Comparison of ENCODE assay signal across 2 cellular contexts in genomic region chr5:1141827-1142226, GRCh38.
TF ChIP-seq lines count a peak whose summit lies in the region.

No MANE protein-coding gene starts in this region.

TF ChIP-seq in HEK293, 187 proteins besides CTCF, POLR2A, EP300 and RAD21 (continued from another document):
- TF ChIP-seq ZSCAN4 (tag by site-specific recombination; IDR thresholded peaks at IDR 0.05) = no peak
- TF ChIP-seq YY1 (tag by site-specific recombination; IDR thresholded peaks at IDR 0.05) = no peak
- no peak for TF ChIP-seq ZNF473 (tag by site-specific recombination; IDR thresholded peaks at IDR 0.05)
- 0 out of 2 replicates have a peak, but pooled peaks have one; percentile 11 for TF ChIP-seq GLIS1 (tag by site-specific recombination; IDR thresholded peaks at IDR 0.05)
- TF ChIP-seq ZNF561 (tag by site-specific recombination; IDR thresholded peaks at IDR 0.05; ENCODE audit: borderline replicate concordance) = no peak
- peak; percentile 39; the same call in 1 of the 2 replicates for TF ChIP-seq ZIC2 (tag by site-specific recombination; IDR thresholded peaks at IDR 0.05)
- TF ChIP-seq KLF7 (tag by site-specific recombination; IDR thresholded peaks at IDR 0.05; ENCODE audit: borderline replicate concordance) = no peak

TF ChIP-seq in H1, 55 proteins besides CTCF, POLR2A, EP300 and RAD21 (continued from another document):
- no peak for TF ChIP-seq CHD7 (IDR thresholded peaks at IDR 0.05; ENCODE audit: insufficient replicate concordance, low read length)
- no peak for TF ChIP-seq JUND (IDR thresholded peaks at IDR 0.05; ENCODE audit: low read length)
- no peak for TF ChIP-seq USF2 (IDR thresholded peaks at IDR 0.05; ENCODE audit: low read length)
- no peak for TF ChIP-seq ATF3 (IDR thresholded peaks at IDR 0.05; ENCODE audit: insufficient read depth, low read depth, low read length)
- TF ChIP-seq YY1 (IDR thresholded peaks at IDR 0.05; ENCODE audit: low read depth, low read length) = no peak
- TF ChIP-seq RNF2 (IDR thresholded peaks at IDR 0.05; ENCODE audit: borderline replicate concordance, low read depth, low read length, missing control alignments, poor library complexity, severe bottlenecking) = no peak
- no peak for TF ChIP-seq NANOG (IDR thresholded peaks at IDR 0.05; ENCODE audit: insufficient read depth, low read depth, low read length, poor library complexity, severe bottlenecking)
- TF ChIP-seq SAP30 (IDR thresholded peaks at IDR 0.05; ENCODE audit: insufficient read depth, insufficient replicate concordance, low read length) = no peak
- no peak for TF ChIP-seq SRF (IDR thresholded peaks at IDR 0.05; ENCODE audit: low read depth, low read length)
- no peak for TF ChIP-seq CBX8 (IDR thresholded peaks at IDR 0.05; ENCODE audit: borderline replicate concordance, low read depth, low read length)
- no peak for TF ChIP-seq POU5F1 (IDR thresholded peaks at IDR 0.05; ENCODE audit: low read depth, low read length)
- no peak for TF ChIP-seq SP1 (IDR thresholded peaks at IDR 0.05; ENCODE audit: low read depth, low read length)
